In the genomic region with DNA sequence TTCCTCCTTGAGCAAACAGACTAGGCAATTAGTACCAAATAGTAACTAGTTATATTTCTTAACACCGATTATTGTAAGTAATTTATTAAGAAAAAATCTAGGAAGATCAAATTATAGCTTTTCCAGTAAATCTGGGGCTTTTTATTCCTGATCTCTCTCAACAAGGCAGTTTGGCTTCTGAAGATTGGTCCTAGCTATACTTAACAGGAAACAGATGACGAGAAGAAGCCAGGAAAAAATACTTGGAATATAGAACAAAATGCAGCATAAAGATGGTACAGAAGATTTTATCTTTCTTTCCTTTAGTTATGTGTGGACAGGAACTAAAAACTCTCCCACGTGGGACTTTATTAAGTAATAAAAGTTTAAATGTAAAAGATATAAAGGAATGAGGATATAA, we compare ENCODE assay signal across 15 cellular contexts. TPM values are rescaled to one million over a fixed set of nuclear protein-coding genes. Genes with fewer than 3 reads are reported as not detected.
A peak's percentile ranks its signal among the peaks of the same experiment; 100 is the strongest.
DNase-seq lines count a peak whose midpoint lies in the region; ATAC-seq, FAIRE-seq and TF ChIP-seq lines count a peak whose summit lies in the region.
"Had no signal": no experiment of that assay in that cellular context is flagged by ENCODE, and none has a peak within 500 bp of the region (broad histone marks: within the 10 kb centered on the region; RNA-seq: fewer than 3 reads in every experiment).

No MANE protein-coding gene starts in this region.

- no peak overlapping the region for H2AFZ ChIP-seq in hepatocyte

- H3K27me3 ChIP-seq in HL-60 (ENCODE audit: insufficient read depth, poor library complexity, severe bottlenecking) (no peaks in the 10 kb centered on the region), bronchial epithelial cell (ENCODE audit: control insufficient read depth, insufficient read depth, low read length) (no peaks in the 10 kb centered on the region), hepatocyte (no peaks in the 10 kb centered on the region), transverse colon (no peaks in the 10 kb centered on the region), Caco-2 (replicated peaks; ENCODE audit: control insufficient read depth, insufficient read depth, low read length) (no peaks in the 10 kb centered on the region)

- intact Hi-C loops in transverse colon (cut with DNase I; ENCODE audit: low total_unique reads) (no loop called here), mucosa of descending colon (cut with DNase I, micrococcal nuclease) (no loop called here), Caco-2 (cut with micrococcal nuclease; ENCODE audit: unreplicated experiment) (no loop called here)

- no peaks in the 10 kb centered on the region for H3K36me3 Mint-ChIP-seq in Caco-2 (ENCODE audit: insufficient read depth, unreplicated experiment)

- no peaks in the 10 kb centered on the region for H3K9me3 ChIP-seq in hepatocyte (ENCODE audit: low read depth)
- H3K9me3 ChIP-seq in transverse colon: no peaks in the 10 kb centered on the region
- no peaks in the 10 kb centered on the region for H3K9me3 ChIP-seq in mucosa of descending colon
- no peaks in the 10 kb centered on the region for H3K9me3 ChIP-seq in Caco-2

- FAIRE-seq in bronchial epithelial cell (lab: Jason Lieb, UNC): no peak

- H3K4me1 ChIP-seq in hepatocyte (ENCODE audit: insufficient read depth) (peaks cover 57% of the 10 kb centered on the region), transverse colon (peaks cover 11 to 84% (median 73%) of the 10 kb centered on the region in 4 donors), mucosa of descending colon (ENCODE audit: low read depth) (peaks cover 50% of the 10 kb centered on the region), Caco-2 (peaks cover 12% of the 10 kb centered on the region; the same call in 1 of the 2 replicates)

- no peaks in the 10 kb centered on the region for H3K9me2 ChIP-seq in hepatocyte (replicated peaks; ENCODE audit: insufficient read depth)

- peaks cover 97% of the 10 kb centered on the region for H3K79me2 ChIP-seq in hepatocyte

- POLR2A ChIA-PET in Caco-2 (lab: Charles Lee): interaction anchor here (0.7 kb wide), 1 partner anchor 25 kb away, joined by 3 read pairs; no protein-coding TSS in a partner anchor

- H3K4me3 Mint-ChIP-seq in Caco-2 (ENCODE audit: unreplicated experiment): no peak overlapping the region
- H3K4me3 Mint-ChIP-seq: H9 had no signal

- no TSS peak for BruUV-seq in Caco-2 (replicated peaks; lab: Mats Ljungman, UMichigan)

- 65% methylated on average over 3 of the region's 3 CpGs for WGBS in hepatocyte (ENCODE audit: low lambda C conversion rate, missing lambda C conversion rate)
- WGBS in transverse colon (ENCODE audit: low coverage in 1 of 2), 2 donors: 48 to 56% methylated on average over 3 of the region's 3 CpGs

- H3K27ac ChIP-seq in HL-60 (replicated peaks) (peak overlapping the region; percentile 92), hepatocyte (peak overlapping the region; percentile 24), transverse colon (peak overlapping the region; percentile 68 to 78 (median 72))

- H3K36me3 ChIP-seq in bronchial epithelial cell (ENCODE audit: control insufficient read depth, insufficient read depth, low read length) (peaks cover 4% of the 10 kb centered on the region), hepatocyte (replicated peaks; ENCODE audit: insufficient read depth, low read depth) (no peaks in the 10 kb centered on the region), transverse colon (no peaks in the 10 kb centered on the region), mucosa of descending colon (ENCODE audit: low read depth) (no peaks in the 10 kb centered on the region), Caco-2 (ENCODE audit: control insufficient read depth, insufficient read depth, low read length) (no peaks in the 10 kb centered on the region; the same call in 1 of the 2 replicates)

- no peak overlapping the region for H3K27ac Mint-ChIP-seq in Caco-2 (ENCODE audit: unreplicated experiment)
- H3K27ac Mint-ChIP-seq: H9 had no signal

- H3K4me3 ChIP-seq in HL-60 (replicated peaks; ENCODE audit: insufficient read depth, low read length): no peak overlapping the region
- no peak overlapping the region for H3K4me3 ChIP-seq in bronchial epithelial cell (ENCODE audit: low read depth, low read length)
- no peak overlapping the region for H3K4me3 ChIP-seq in hepatocyte
- peak overlapping the region in 1 of 4 donors; percentile 7 for H3K4me3 ChIP-seq in transverse colon
- H3K4me3 ChIP-seq in mucosa of descending colon: no peak overlapping the region
- no peak overlapping the region for H3K4me3 ChIP-seq in Caco-2 (ENCODE audit: low read depth, low read length)

- no peaks in the 10 kb centered on the region for H3K27me3 Mint-ChIP-seq in Caco-2 (ENCODE audit: insufficient read depth, unreplicated experiment)

- peaks cover 25% of the 10 kb centered on the region for H4K20me1 ChIP-seq in hepatocyte (ENCODE audit: insufficient read depth, poor library complexity, severe bottlenecking)

- no peak for TF ChIP-seq CTCF in HL-60 (IDR thresholded peaks at IDR 0.05; ENCODE audit: insufficient read depth, low read length)
- no peak for TF ChIP-seq CTCF in bronchial epithelial cell (IDR thresholded peaks at IDR 0.05; ENCODE audit: insufficient read depth, low read length, severe bottlenecking)
- TF ChIP-seq CTCF in hepatocyte (IDR thresholded peaks at IDR 0.05; ENCODE audit: poor library complexity): no peak
- no peak for TF ChIP-seq CTCF in transverse colon (IDR thresholded peaks at IDR 0.05)
- no peak for TF ChIP-seq CTCF in mucosa of descending colon (IDR thresholded peaks at IDR 0.05)
- no peak for TF ChIP-seq CTCF in Caco-2 (IDR thresholded peaks at IDR 0.05; ENCODE audit: insufficient read depth in 1 of 2, low read depth in 1 of 2, low read length in 1 of 2, severe bottlenecking in 1 of 2, unreplicated experiment in 1 of 2)

- in situ Hi-C loops in transverse colon (cut with MboI; ENCODE audit: low pct_ligation_motif_present in 1 of 4, low pct_unique_long_range_greater_than_20kb in 1 of 4, low sequenced_read_pairs in 3 of 4): no loop called here

- CTCF ChIA-PET in Caco-2 (lab: Charles Lee): no interaction called here

- peak overlapping the region; percentile 16 for H3K4me2 ChIP-seq in hepatocyte

- ATAC-seq in mucosa of descending colon (no peak), GM21529 (IDR thresholded peaks at IDR 0.05; ENCODE audit: unreplicated experiment) (no peak)
- ATAC-seq: Right ventricle myocardium inferior had no signal

- no peak for TF ChIP-seq POLR2A in transverse colon (IDR thresholded peaks at IDR 0.05)

- DNase-seq in HL-60 (ENCODE audit: low read depth in 1 of 2, low spot score in 1 of 2) (no peak), bronchial epithelial cell (ENCODE audit: low read depth) (peak; percentile 41), hepatocyte (ENCODE audit: low spot score) (no peak), transverse colon (no peak), activated gamma-delta T cell treated with Interleukin-2 at 50 U/mL for 16 hours (no peak), mucosa of descending colon (no peak), Caco-2 (no peak)
- DNase-seq: DMS153, H9, IMR-90, NCI-H1417, NCI-H2029, NCI-H524 had no signal

- H3K9me3 Mint-ChIP-seq in Caco-2 (ENCODE audit: unreplicated experiment): no peaks in the 10 kb centered on the region
- H3K9me3 Mint-ChIP-seq: H9 had no signal

- no peaks in the 10 kb centered on the region for H3K4me1 Mint-ChIP-seq in Caco-2 (ENCODE audit: low read depth, unreplicated experiment)

- TF ChIP-seq EP300 in transverse colon (IDR thresholded peaks at IDR 0.05; ENCODE audit: low read depth): no peak

RNA-seq across cellular contexts. Expression of a gene that starts 8.1 kb away (rescaled TPM):
- total RNA-seq in bronchial epithelial cell: 31.6 and 49.8 TPM in 2 replicates
- 39.6 and 40.7 TPM in 2 replicates for total RNA-seq in hepatocyte
- polyA plus RNA-seq in hepatocyte: 16.2 and 22.7 TPM in 2 replicates
- total RNA-seq in transverse colon: 10 to 100 TPM in 3 of 4 donors, 1 to 10 TPM in 1; 6.0 to 46.3 (median 39.9) TPM
- 10 to 100 TPM; 33.7 to 80.1 (median 71.2) TPM for total RNA-seq in mucosa of descending colon
- 9.4 and 10.9 TPM in 2 replicates for total RNA-seq in Caco-2 (2022)

Comparison
In these comparisons a context has a peak if more than half of its experiments do, and no peak if none do; other contexts are left out.
1. H3K27ac ChIP-seq: peak in every context shown above with its lines; median percentile 92 in HL-60; 72 in transverse colon; 24 in hepatocyte.